Comparison of ENCODE assay signal across 1 cellular context in the genomic region with DNA sequence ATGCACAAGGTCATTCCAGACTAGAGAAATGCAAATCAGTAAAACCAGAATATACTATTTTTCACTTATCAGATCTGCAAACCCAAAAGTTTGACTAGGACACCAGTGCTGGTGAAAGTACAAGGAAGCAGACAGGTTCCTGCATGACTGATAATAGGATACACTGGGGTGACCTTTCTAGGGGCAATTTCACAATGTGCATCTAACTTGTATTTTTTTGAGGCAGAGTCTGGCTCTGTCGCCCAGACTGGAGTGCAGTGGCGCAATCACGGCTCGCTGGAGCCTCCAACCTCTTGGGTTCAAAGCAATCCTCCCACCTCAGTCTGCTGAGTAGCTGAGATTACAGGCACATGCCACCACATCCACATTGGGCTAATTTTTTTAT.
A peak's percentile ranks its signal among the peaks of the same experiment; 100 is the strongest.
TF ChIP-seq lines count a peak whose summit lies in the region.

No MANE protein-coding gene starts in this region.

TF ChIP-seq in K562, 482 proteins besides CTCF, POLR2A, EP300 and RAD21:
- TF ChIP-seq RCOR1 (IDR thresholded peaks at IDR 0.05; ENCODE audit: borderline replicate concordance in 1 of 2, low read depth in 2 of 2, low read length in 2 of 2) (peak; percentile 46 to 81; a peak in 3 of 4 replicates), ZNF395 (CRISPR knock-in tag; IDR thresholded peaks at IDR 0.05) (no peak), CBFA2T3 (IDR thresholded peaks at IDR 0.05) (0 out of 2 replicates have a peak, but pooled peaks have one; percentile 10), HDAC2 (IDR thresholded peaks at IDR 0.05) (peak; percentile 39; the same call in 1 of the 2 replicates), BHLHE40 (IDR thresholded peaks at IDR 0.05; ENCODE audit: low read length) (peak; percentile 70), IRF2 (CRISPR knock-in tag; IDR thresholded peaks at IDR 0.05) (no peak), CTBP1 (IDR thresholded peaks at IDR 0.05; ENCODE audit: borderline replicate concordance) (peak; percentile 35; the same call in 1 of the 2 replicates), MYNN (IDR thresholded peaks at IDR 0.05) (no peak), MYNN (CRISPR knock-in tag; IDR thresholded peaks at IDR 0.05) (no peak), CBX8 (IDR thresholded peaks at IDR 0.05; ENCODE audit: borderline replicate concordance, extremely low read depth, low read depth, low read length, poor library complexity, severe bottlenecking) (no peak), NR2C2 (CRISPR knock-in tag; IDR thresholded peaks at IDR 0.05) (no peak), NR2C2 (tag; IDR thresholded peaks at IDR 0.05) (peak; percentile 54), KDM1A (IDR thresholded peaks at IDR 0.05) (peak; percentile 92 to 93), ATF1 (CRISPR knock-in tag; IDR thresholded peaks at IDR 0.05) (no peak), ATF1 (tag; IDR thresholded peaks at IDR 0.05) (0 out of 2 replicates have a peak, but pooled peaks have one; percentile 11), ESRRA (IDR thresholded peaks at IDR 0.05; ENCODE audit: borderline replicate concordance, low read depth) (peak; percentile 67), ZBTB33 (CRISPR knock-in tag; IDR thresholded peaks at IDR 0.05) (no peak), MAFF (IDR thresholded peaks at IDR 0.05; ENCODE audit: low read length) (no peak), PKNOX1 (IDR thresholded peaks at IDR 0.05) (no peak), SMAD4 (CRISPR knock-in tag; conservative IDR thresholded peaks at IDR 0.05) (0 out of 2 replicates have a peak, but pooled peaks have one; percentile 18), BRF1 (IDR thresholded peaks at IDR 0.05; ENCODE audit: borderline replicate concordance, extremely low read depth, insufficient read length) (no peak), HDAC1 (IDR thresholded peaks at IDR 0.05) (peak in 1 of 2 experiments; percentile 68; a peak in 2 of 4 replicates), CHAMP1 (IDR thresholded peaks at IDR 0.05) (no peak), ZNF668 (CRISPR knock-in tag; IDR thresholded peaks at IDR 0.05) (no peak), CEBPG (CRISPR knock-in tag; IDR thresholded peaks at IDR 0.05) (peak; percentile 66), CEBPG (tag; conservative IDR thresholded peaks at IDR 0.05 in 1 of 2, IDR thresholded peaks at IDR 0.05 in 1 of 2) (peak; percentile 62 to 91), ELK1 (CRISPR knock-in tag; IDR thresholded peaks at IDR 0.05) (no peak), MEIS2 (IDR thresholded peaks at IDR 0.05; ENCODE audit: partially characterized antibody) (peak; percentile 9), CEBPB (tag; IDR thresholded peaks at IDR 0.05) (peak; percentile 96)
- TF ChIP-seq, protein P1, sequence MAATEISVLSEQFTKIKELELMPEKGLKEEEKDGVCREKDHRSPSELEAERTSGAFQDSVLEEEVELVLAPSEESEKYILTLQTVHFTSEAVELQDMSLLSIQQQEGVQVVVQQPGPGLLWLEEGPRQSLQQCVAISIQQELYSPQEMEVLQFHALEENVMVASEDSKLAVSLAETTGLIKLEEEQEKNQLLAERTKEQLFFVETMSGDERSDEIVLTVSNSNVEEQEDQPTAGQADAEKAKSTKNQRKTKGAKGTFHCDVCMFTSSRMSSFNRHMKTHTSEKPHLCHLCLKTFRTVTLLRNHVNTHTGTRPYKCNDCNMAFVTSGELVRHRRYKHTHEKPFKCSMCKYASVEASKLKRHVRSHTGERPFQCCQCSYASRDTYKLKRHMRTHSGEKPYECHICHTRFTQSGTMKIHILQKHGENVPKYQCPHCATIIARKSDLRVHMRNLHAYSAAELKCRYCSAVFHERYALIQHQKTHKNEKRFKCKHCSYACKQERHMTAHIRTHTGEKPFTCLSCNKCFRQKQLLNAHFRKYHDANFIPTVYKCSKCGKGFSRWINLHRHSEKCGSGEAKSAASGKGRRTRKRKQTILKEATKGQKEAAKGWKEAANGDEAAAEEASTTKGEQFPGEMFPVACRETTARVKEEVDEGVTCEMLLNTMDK (IDR thresholded peaks at IDR 0.05; ENCODE audit: borderline replicate concordance, insufficient read depth, low read depth, low read length, poor library complexity, severe bottlenecking): no peak
- TF ChIP-seq, protein P2, sequence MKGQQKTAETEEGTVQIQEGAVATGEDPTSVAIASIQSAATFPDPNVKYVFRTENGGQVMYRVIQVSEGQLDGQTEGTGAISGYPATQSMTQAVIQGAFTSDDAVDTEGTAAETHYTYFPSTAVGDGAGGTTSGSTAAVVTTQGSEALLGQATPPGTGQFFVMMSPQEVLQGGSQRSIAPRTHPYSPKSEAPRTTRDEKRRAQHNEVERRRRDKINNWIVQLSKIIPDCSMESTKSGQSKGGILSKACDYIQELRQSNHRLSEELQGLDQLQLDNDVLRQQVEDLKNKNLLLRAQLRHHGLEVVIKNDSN (CRISPR knock-in tag; IDR thresholded peaks at IDR 0.05): no peak
